ENCODE assay signal across 13 cellular contexts in the genomic region with DNA sequence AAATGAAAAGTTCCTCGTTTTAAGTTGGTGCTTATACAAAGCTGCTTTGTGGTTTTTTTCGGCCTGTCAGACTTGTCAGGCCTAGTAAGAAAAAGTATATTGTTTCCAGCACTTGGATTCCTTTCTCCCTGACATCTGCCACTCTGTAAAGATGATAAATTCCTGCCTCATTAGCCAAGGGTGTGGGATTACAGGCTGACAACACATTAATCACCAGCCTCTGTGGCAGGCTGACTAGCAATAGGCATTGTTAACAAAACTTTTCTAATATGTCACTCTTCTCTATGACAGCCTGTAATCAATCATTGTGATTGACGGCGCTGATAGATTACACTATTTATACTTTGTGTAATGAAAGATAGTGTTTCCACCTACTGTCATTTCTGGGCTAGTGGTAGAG.
DNase-seq lines count a peak whose midpoint lies in the region; ATAC-seq, FAIRE-seq and TF ChIP-seq lines count a peak whose summit lies in the region.
"Had no signal": no experiment of that assay in that cellular context is flagged by ENCODE, and none has a peak within 500 bp of the region (broad histone marks: within the 10 kb centered on the region; RNA-seq: fewer than 3 reads in every experiment).

No MANE protein-coding gene starts in this region.

- ATAC-seq in aorta (ENCODE audit: low FRiP score) = no peak
- ATAC-seq in HG03045 (IDR thresholded peaks at IDR 0.05; ENCODE audit: unreplicated experiment) = no peak
- ATAC-seq: activated CD4-positive, alpha-beta T cell treated with anti-CD3 and anti-CD28 coated beads for 36 hours; upper lobe of right lung had no signal

- CTCF ChIA-PET in MCF 10A (lab: Yijun Ruan, JAX) = interaction anchor here (0.7 kb wide), 1 partner anchor 207 kb away, joined by 5 read pairs; no protein-coding TSS in a partner anchor
- CTCF ChIA-PET in RWPE1 (lab: Yijun Ruan, JAX) = no interaction called here

- no peaks in the 10 kb centered on the region for H4K20me1 ChIP-seq in keratinocyte (ENCODE audit: control insufficient read depth, extremely low read depth, insufficient read depth, low read length)

- H3K4me1 Mint-ChIP-seq in MCF 10A (ENCODE audit: insufficient read depth, unreplicated experiment) = peaks cover 10% of the 10 kb centered on the region
- H3K4me1 Mint-ChIP-seq: activated CD4-positive, alpha-beta T cell treated with anti-CD3 and anti-CD28 coated beads for 36 hours had no signal

- H3K36me3 ChIP-seq in breast epithelium (no peaks in the 10 kb centered on the region), keratinocyte (ENCODE audit: control insufficient read depth in 2 of 2, extremely low read depth in 1 of 2, insufficient read depth in 2 of 2, low read length in 2 of 2) (no peaks in the 10 kb centered on the region), aorta (ENCODE audit: control insufficient read depth in 1 of 2, insufficient read depth in 2 of 2, low read length in 1 of 2) (no peaks in the 10 kb centered on the region), SJCRH30 (no peaks in the 10 kb centered on the region)
- H3K36me3 ChIP-seq: brain microvascular endothelial cell, upper lobe of right lung had no signal

- 57 to 62% methylated on average over 4 of the region's 4 CpGs for WGBS in aorta, 2 donors

- no peak overlapping the region for H3K4me3 Mint-ChIP-seq in MCF 10A (ENCODE audit: unreplicated experiment)
- H3K4me3 Mint-ChIP-seq: activated CD4-positive, alpha-beta T cell treated with anti-CD3 and anti-CD28 coated beads for 36 hours; activated T-helper 1 cell treated with anti-CD3 and anti-CD28 coated beads, Interleukin-12 subunit alpha, Interleukin-12 subunit beta, Interleukin-2, Interleukin-4 antibody, amounts not matched to agents 30 ng/mL and 10 ng/mL and 1 ng/mL, durations not matched to agents 14 hours and 24 hours and 36 hours had no signal

- DNase-seq in MCF 10A (ENCODE audit: unreplicated experiment) = peak; percentile 18
- DNase-seq in breast epithelium (ENCODE audit: low spot score in 2 of 2) = no peak
- DNase-seq in RWPE1 (ENCODE audit: low spot score) = peak; percentile 62
- DNase-seq in keratinocyte (ENCODE audit: low read depth, low spot score) = peak; percentile 77
- DNase-seq in germinal center (ENCODE audit: low spot score) = no peak
- DNase-seq in aorta = no peak
- DNase-seq in SJCRH30 = no peak
- DNase-seq: activated CD4-positive, alpha-beta T cell treated with anti-CD3 and anti-CD28 coated beads for 36 hours; brain microvascular endothelial cell; upper lobe of right lung had no signal

- dilution Hi-C loops in keratinocyte (cut with MboI; ENCODE audit: extremely low pct_ligation_motif_present, low sequenced_read_pairs) = no loop called here

- H3K4me2 ChIP-seq in keratinocyte (ENCODE audit: control insufficient read depth, extremely low read depth, insufficient read depth, low read depth, low read length) = peak overlapping the region; percentile 71

- H3K4me1 ChIP-seq in breast epithelium (no peaks in the 10 kb centered on the region), keratinocyte (ENCODE audit: control insufficient read depth, extremely low read depth, insufficient read depth, low read length) (peaks cover 53% of the 10 kb centered on the region), aorta (ENCODE audit: control insufficient read depth in 1 of 2, insufficient read depth in 2 of 2, low read length in 2 of 2) (no peaks in the 10 kb centered on the region), SJCRH30 (peaks cover 3% of the 10 kb centered on the region; the same call in 1 of the 2 replicates)

- no peaks in the 10 kb centered on the region for H3K27me3 Mint-ChIP-seq in MCF 10A (ENCODE audit: insufficient read depth, unreplicated experiment)
- H3K27me3 Mint-ChIP-seq: activated CD4-positive, alpha-beta T cell treated with anti-CD3 and anti-CD28 coated beads for 36 hours had no signal

- no peaks in the 10 kb centered on the region for H3K9me1 ChIP-seq in keratinocyte (ENCODE audit: control insufficient read depth, extremely low read depth, insufficient read depth, low read length)

- POLR2A ChIA-PET in MCF 10A (lab: Yijun Ruan, JAX) (interaction anchor here (0.5 kb wide), 1 partner anchor 177 kb away, joined by 3 read pairs; no protein-coding TSS in a partner anchor), RWPE1 (lab: Yijun Ruan, JAX; ENCODE audit: low non-redundant PET) (no interaction called here)

- FAIRE-seq in keratinocyte (lab: Jason Lieb, UNC) = peak; percentile 94

- no peak for TF ChIP-seq CTCF in MCF 10A (IDR thresholded peaks at IDR 0.05; ENCODE audit: unreplicated experiment)
- TF ChIP-seq CTCF in breast epithelium (IDR thresholded peaks at IDR 0.05) = no peak
- no peak for TF ChIP-seq CTCF in RWPE1 (conservative IDR thresholded peaks at IDR 0.05; ENCODE audit: low read depth)
- no peak for TF ChIP-seq CTCF in keratinocyte (optimal IDR thresholded peaks at IDR 0.05 in 1 of 3, IDR thresholded peaks at IDR 0.05 in 1 of 3, conservative IDR thresholded peaks at IDR 0.05 in 1 of 3; ENCODE audit: extremely low read depth in 1 of 3, insufficient read depth in 2 of 3, low read length in 3 of 3)

- H3K27me3 ChIP-seq in breast epithelium (no peaks in the 10 kb centered on the region), keratinocyte (ENCODE audit: control insufficient read depth, extremely low read depth, insufficient read depth, low read length) (no peaks in the 10 kb centered on the region), aorta (ENCODE audit: control insufficient read depth in 1 of 2, insufficient read depth in 2 of 2, low read length in 1 of 2) (no peaks in the 10 kb centered on the region), SJCRH30 (no peaks in the 10 kb centered on the region)
- H3K27me3 ChIP-seq: brain microvascular endothelial cell, upper lobe of right lung had no signal

- H3K9me3 Mint-ChIP-seq in MCF 10A (ENCODE audit: unreplicated experiment) = no peaks in the 10 kb centered on the region
- H3K9me3 Mint-ChIP-seq: activated T-helper 1 cell treated with anti-CD3 and anti-CD28 coated beads, Interleukin-12 subunit alpha, Interleukin-12 subunit beta, Interleukin-2, Interleukin-4 antibody, amounts not matched to agents 30 ng/mL and 10 ng/mL and 1 ng/mL, durations not matched to agents 14 hours and 24 hours and 36 hours had no signal

- H3K27ac Mint-ChIP-seq in MCF 10A (ENCODE audit: low read depth, unreplicated experiment) = no peak overlapping the region
- H3K27ac Mint-ChIP-seq: activated CD4-positive, alpha-beta T cell treated with anti-CD3 and anti-CD28 coated beads for 36 hours; activated T-helper 1 cell treated with anti-CD3 and anti-CD28 coated beads, Interleukin-12 subunit alpha, Interleukin-12 subunit beta, Interleukin-2, Interleukin-4 antibody, amounts not matched to agents 30 ng/mL and 10 ng/mL and 1 ng/mL, durations not matched to agents 14 hours and 24 hours and 36 hours had no signal

- no peaks in the 10 kb centered on the region for H3K79me2 ChIP-seq in keratinocyte (ENCODE audit: control insufficient read depth, insufficient read depth, low read length)

- no peak for TF ChIP-seq POLR2A in breast epithelium (IDR thresholded peaks at IDR 0.05)

- intact Hi-C loops in MCF 10A (cut with micrococcal nuclease) = no loop called here
- intact Hi-C loops in breast epithelium (cut with DNase I; ENCODE audit: low total_unique reads) = no loop called here
- intact Hi-C loops in aorta (cut with DNase I) = no loop called here

- H3K9ac ChIP-seq in keratinocyte (ENCODE audit: control insufficient read depth, extremely low read depth, insufficient read depth, low read length) = no peak overlapping the region

- H3K36me3 Mint-ChIP-seq in MCF 10A (ENCODE audit: insufficient read depth, unreplicated experiment) = no peaks in the 10 kb centered on the region

- H3K4me3 ChIP-seq in breast epithelium (no peak overlapping the region), keratinocyte (ENCODE audit: control insufficient read depth in 2 of 3, extremely low read depth in 1 of 3, insufficient read depth in 2 of 3, low read depth in 1 of 3, low read length in 3 of 3) (peak overlapping the region in 2 of 3 experiments; percentile 2 to 48), aorta (ENCODE audit: low read length in 2 of 2) (no peak overlapping the region), SJCRH30 (no peak overlapping the region)
- H3K4me3 ChIP-seq: skin epidermis, upper lobe of right lung had no signal

- H3K27ac ChIP-seq in breast epithelium (no peak overlapping the region), RWPE1 (no peak overlapping the region), keratinocyte (ENCODE audit: control insufficient read depth, insufficient read depth, low read length) (peak overlapping the region; percentile 67), aorta (ENCODE audit: low read depth in 1 of 2, low read length in 2 of 2) (no peak overlapping the region), SJCRH30 (no peak overlapping the region)
- H3K27ac ChIP-seq: brain microvascular endothelial cell, skin epidermis, upper lobe of right lung had no signal

- H2AFZ ChIP-seq in keratinocyte (ENCODE audit: control insufficient read depth, low read length) = peak overlapping the region; percentile 8

- H3K9me3 ChIP-seq in breast epithelium (no peaks in the 10 kb centered on the region), keratinocyte (ENCODE audit: control insufficient read depth, low read depth, low read length) (no peaks in the 10 kb centered on the region), aorta (ENCODE audit: control insufficient read depth, low read length) (no peaks in the 10 kb centered on the region), SJCRH30 (replicated peaks) (no peaks in the 10 kb centered on the region)
- H3K9me3 ChIP-seq: upper lobe of right lung had no signal

- no TSS peak for BruUV-seq in MCF 10A (replicated peaks; lab: Mats Ljungman, UMichigan)

Comparison
In these comparisons a context has a peak if more than half of its experiments do, and no peak if none do; other contexts are left out.
1. DNase-seq: peak in MCF 10A (single experiment), RWPE1 (single experiment) and keratinocyte (single experiment); none in breast epithelium (0 of 2), germinal center (single experiment), aorta (0 of 2) and SJCRH30 (0 of 2).
2. H3K4me3 ChIP-seq: peak in keratinocyte (2 of 3); none in breast epithelium (0 of 3), aorta (0 of 2) and SJCRH30 (single experiment).